2 cellular contexts compared by ENCODE assay signal in the genomic region with DNA sequence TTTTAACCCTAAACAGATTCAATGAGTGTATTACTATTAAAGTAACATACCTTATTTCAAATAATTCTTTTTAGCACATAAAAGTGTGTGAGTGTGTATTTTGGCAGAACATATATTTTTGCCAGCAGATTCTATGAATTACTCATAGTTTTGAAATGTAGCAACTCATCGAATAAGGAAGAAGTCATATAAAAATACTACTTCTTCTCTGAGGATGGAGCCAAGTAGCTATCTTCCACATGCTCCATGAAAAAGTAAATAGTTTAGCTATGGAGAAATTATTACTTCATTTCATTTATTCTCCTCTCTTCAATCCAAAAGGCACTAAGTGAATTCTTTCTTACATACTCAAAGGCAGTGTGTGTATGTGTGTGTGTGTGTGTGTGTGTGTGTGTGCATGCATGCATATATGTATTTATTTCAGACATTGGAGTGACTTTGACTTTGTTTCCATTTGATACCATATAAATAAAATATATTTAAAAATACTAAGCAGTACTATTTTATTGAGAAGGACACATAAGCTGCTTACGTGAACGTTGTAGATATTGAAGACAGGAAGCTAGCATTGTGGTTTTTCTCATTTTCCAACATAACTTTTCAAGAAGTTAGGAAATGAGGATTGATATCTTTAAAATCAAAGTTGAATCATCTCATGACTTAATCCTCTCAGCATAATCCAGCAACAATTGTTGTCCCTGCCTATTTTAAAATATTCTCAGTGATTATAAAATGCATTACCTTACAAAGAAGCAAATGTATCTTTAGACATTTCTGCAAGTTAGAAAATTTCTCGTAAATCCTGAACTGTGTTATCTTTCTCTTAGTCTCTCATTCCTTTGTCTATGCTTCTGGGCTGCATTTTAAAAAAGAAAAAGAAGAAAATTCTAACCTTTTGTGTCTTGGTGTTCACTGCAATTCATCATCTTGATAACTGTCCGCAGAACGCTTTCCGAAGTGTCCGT.
TF ChIP-seq lines count a peak whose summit lies in the region.

No MANE protein-coding gene starts in this region.

TF ChIP-seq in SK-N-SH, 30 proteins besides CTCF, POLR2A, EP300 and RAD21 (continued from another document):
- TF ChIP-seq, protein P1, sequence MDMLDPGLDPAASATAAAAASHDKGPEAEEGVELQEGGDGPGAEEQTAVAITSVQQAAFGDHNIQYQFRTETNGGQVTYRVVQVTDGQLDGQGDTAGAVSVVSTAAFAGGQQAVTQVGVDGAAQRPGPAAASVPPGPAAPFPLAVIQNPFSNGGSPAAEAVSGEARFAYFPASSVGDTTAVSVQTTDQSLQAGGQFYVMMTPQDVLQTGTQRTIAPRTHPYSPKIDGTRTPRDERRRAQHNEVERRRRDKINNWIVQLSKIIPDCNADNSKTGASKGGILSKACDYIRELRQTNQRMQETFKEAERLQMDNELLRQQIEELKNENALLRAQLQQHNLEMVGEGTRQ (IDR thresholded peaks at IDR 0.05; ENCODE audit: borderline replicate concordance, low read depth, low read length) = no peak
- no peak for TF ChIP-seq SMC3 (IDR thresholded peaks at IDR 0.05; ENCODE audit: low read depth, low read length)
- no peak for TF ChIP-seq YY1 (IDR thresholded peaks at IDR 0.05; ENCODE audit: low read depth)
- TF ChIP-seq NFIC (IDR thresholded peaks at IDR 0.05; ENCODE audit: borderline replicate concordance) = no peak

TF ChIP-seq in SK-N-SH treated with all-trans-retinoic acid at 6 μM for 48 hours, 23 proteins besides CTCF, POLR2A, EP300 and RAD21:
- TF ChIP-seq, protein P2, sequence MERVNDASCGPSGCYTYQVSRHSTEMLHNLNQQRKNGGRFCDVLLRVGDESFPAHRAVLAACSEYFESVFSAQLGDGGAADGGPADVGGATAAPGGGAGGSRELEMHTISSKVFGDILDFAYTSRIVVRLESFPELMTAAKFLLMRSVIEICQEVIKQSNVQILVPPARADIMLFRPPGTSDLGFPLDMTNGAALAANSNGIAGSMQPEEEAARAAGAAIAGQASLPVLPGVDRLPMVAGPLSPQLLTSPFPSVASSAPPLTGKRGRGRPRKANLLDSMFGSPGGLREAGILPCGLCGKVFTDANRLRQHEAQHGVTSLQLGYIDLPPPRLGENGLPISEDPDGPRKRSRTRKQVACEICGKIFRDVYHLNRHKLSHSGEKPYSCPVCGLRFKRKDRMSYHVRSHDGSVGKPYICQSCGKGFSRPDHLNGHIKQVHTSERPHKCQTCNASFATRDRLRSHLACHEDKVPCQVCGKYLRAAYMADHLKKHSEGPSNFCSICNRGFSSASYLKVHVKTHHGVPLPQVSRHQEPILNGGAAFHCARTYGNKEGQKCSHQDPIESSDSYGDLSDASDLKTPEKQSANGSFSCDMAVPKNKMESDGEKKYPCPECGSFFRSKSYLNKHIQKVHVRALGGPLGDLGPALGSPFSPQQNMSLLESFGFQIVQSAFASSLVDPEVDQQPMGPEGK (CRISPR knock-in tag; IDR thresholded peaks at IDR 0.05; ENCODE audit: borderline replicate concordance) = no peak
- TF ChIP-seq ESRRG (CRISPR knock-in tag; IDR thresholded peaks at IDR 0.05) (no peak), BACH2 (CRISPR knock-in tag; IDR thresholded peaks at IDR 0.05; ENCODE audit: borderline replicate concordance) (no peak), ISL1 (CRISPR knock-in tag; IDR thresholded peaks at IDR 0.05) (no peak), ZFP30 (CRISPR knock-in tag; IDR thresholded peaks at IDR 0.05) (no peak), OSR1 (CRISPR knock-in tag; IDR thresholded peaks at IDR 0.05) (no peak), ZNF70 (CRISPR knock-in tag; IDR thresholded peaks at IDR 0.05) (no peak), ZNF565 (CRISPR knock-in tag; conservative IDR thresholded peaks at IDR 0.05; ENCODE audit: low read depth) (no peak), ZNF8 (CRISPR knock-in tag; IDR thresholded peaks at IDR 0.05) (no peak)
- TF ChIP-seq, protein P3, sequence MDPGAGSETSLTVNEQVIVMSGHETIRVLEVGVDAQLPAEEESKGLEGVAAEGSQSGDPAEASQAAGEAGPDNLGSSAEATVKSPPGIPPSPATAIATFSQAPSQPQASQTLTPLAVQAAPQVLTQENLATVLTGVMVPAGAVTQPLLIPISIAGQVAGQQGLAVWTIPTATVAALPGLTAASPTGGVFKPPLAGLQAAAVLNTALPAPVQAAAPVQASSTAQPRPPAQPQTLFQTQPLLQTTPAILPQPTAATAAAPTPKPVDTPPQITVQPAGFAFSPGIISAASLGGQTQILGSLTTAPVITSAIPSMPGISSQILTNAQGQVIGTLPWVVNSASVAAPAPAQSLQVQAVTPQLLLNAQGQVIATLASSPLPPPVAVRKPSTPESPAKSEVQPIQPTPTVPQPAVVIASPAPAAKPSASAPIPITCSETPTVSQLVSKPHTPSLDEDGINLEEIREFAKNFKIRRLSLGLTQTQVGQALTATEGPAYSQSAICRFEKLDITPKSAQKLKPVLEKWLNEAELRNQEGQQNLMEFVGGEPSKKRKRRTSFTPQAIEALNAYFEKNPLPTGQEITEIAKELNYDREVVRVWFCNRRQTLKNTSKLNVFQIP (CRISPR knock-in tag; IDR thresholded peaks at IDR 0.05; ENCODE audit: borderline replicate concordance, low read depth) = no peak
- TF ChIP-seq, protein P4, sequence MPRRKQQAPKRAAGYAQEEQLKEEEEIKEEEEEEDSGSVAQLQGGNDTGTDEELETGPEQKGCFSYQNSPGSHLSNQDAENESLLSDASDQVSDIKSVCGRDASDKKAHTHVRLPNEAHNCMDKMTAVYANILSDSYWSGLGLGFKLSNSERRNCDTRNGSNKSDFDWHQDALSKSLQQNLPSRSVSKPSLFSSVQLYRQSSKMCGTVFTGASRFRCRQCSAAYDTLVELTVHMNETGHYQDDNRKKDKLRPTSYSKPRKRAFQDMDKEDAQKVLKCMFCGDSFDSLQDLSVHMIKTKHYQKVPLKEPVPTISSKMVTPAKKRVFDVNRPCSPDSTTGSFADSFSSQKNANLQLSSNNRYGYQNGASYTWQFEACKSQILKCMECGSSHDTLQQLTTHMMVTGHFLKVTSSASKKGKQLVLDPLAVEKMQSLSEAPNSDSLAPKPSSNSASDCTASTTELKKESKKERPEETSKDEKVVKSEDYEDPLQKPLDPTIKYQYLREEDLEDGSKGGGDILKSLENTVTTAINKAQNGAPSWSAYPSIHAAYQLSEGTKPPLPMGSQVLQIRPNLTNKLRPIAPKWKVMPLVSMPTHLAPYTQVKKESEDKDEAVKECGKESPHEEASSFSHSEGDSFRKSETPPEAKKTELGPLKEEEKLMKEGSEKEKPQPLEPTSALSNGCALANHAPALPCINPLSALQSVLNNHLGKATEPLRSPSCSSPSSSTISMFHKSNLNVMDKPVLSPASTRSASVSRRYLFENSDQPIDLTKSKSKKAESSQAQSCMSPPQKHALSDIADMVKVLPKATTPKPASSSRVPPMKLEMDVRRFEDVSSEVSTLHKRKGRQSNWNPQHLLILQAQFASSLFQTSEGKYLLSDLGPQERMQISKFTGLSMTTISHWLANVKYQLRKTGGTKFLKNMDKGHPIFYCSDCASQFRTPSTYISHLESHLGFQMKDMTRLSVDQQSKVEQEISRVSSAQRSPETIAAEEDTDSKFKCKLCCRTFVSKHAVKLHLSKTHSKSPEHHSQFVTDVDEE (CRISPR knock-in tag; IDR thresholded peaks at IDR 0.05) = no peak
TF ChIP-seq in SK-N-SH treated with all-trans-retinoic acid at 6 μM for 48 hours: peak in this region for 0.
